Comparison of ENCODE assay signal across 8 cellular contexts in genomic region chr16:55508941-55509920, GRCh38. TPM values are rescaled to one million over a fixed set of nuclear protein-coding genes. Genes with fewer than 3 reads are reported as not detected.
DNase-seq lines count a peak whose midpoint lies in the region; ATAC-seq and TF ChIP-seq lines count a peak whose summit lies in the region.

A gene with protein sequence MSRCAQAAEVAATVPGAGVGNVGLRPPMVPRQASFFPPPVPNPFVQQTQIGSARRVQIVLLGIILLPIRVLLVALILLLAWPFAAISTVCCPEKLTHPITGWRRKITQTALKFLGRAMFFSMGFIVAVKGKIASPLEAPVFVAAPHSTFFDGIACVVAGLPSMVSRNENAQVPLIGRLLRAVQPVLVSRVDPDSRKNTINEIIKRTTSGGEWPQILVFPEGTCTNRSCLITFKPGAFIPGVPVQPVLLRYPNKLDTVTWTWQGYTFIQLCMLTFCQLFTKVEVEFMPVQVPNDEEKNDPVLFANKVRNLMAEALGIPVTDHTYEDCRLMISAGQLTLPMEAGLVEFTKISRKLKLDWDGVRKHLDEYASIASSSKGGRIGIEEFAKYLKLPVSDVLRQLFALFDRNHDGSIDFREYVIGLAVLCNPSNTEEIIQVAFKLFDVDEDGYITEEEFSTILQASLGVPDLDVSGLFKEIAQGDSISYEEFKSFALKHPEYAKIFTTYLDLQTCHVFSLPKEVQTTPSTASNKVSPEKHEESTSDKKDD (plus strand): TSS chr16:55509072. CDS start chr16:55509182, 110 bp downstream.

- TF ChIP-seq CTCF in C4-2B (conservative IDR thresholded peaks at IDR 0.05) = no peak
- no peak for TF ChIP-seq CTCF in PC-3 (conservative IDR thresholded peaks at IDR 0.05; ENCODE audit: low read depth, low read length)
- TF ChIP-seq CTCF in body of pancreas (IDR thresholded peaks at IDR 0.05) = no peak
- TF ChIP-seq CTCF in progenitor cell of endocrine pancreas (IDR thresholded peaks at IDR 0.05; ENCODE audit: unreplicated experiment) = no peak
- TF ChIP-seq CTCF in CD8-positive, alpha-beta T cell (IDR thresholded peaks at IDR 0.05) = no peak

- H4K20me1 ChIP-seq in PC-3 (ENCODE audit: low read length) = no peaks in the 10 kb centered on the region

- peak within 1 kb of the TSS; percentile 64 for H2AFZ ChIP-seq in PC-3 (ENCODE audit: low read length)

- H3F3A ChIP-seq in PC-3 (ENCODE audit: low read length, unreplicated experiment) = no peaks in the 10 kb centered on the region

- H3K27me3 ChIP-seq in PC-3 (ENCODE audit: low read length) (no peaks in the 10 kb centered on the region), body of pancreas (no peaks in the 10 kb centered on the region)
- peaks cover 6% of the 10 kb centered on the region for H3K27me3 ChIP-seq in CD8-positive, alpha-beta T cell (ENCODE audit: insufficient read depth, low read length)

- WGBS in body of pancreas, 2 donors = 3 to 5% methylated on average over 32 to 61 of the region's 61 CpGs

- H3K4me3 Mint-ChIP-seq in progenitor cell of endocrine pancreas (ENCODE audit: low read depth) = peak within 1 kb of the TSS; percentile 76
- no peak within 1 kb of the TSS for H3K4me3 Mint-ChIP-seq in CD8-positive, alpha-beta T cell

- no peaks in the 10 kb centered on the region for H3K9me2 ChIP-seq in PC-3 (replicated peaks; ENCODE audit: low read length)

- H3K79me2 ChIP-seq in PC-3 (ENCODE audit: low read length) = peaks cover 14% of the 10 kb centered on the region; the same call in 1 of the 2 replicates

- H3K36me3 ChIP-seq in PC-3 (ENCODE audit: low read depth, low read length) (no peaks in the 10 kb centered on the region), body of pancreas (replicated peaks in 1 of 2; ENCODE audit: insufficient read depth in 1 of 2, low read depth in 2 of 2) (no peaks in the 10 kb centered on the region)
- no peaks in the 10 kb centered on the region for H3K36me3 ChIP-seq in CD8-positive, alpha-beta T cell (ENCODE audit: insufficient read depth, low read length)

- ATAC-seq in HG02678 (IDR thresholded peaks at IDR 0.05; ENCODE audit: unreplicated experiment) (peak; percentile 44), PC-3 (no peak), body of pancreas (peak; percentile 93)
- no peak for ATAC-seq in CD8-positive, alpha-beta T cell

- DNase-seq in PC-3 = peak; percentile 73
- peak; percentile 86 to 94 (median 90) for DNase-seq in body of pancreas
- DNase-seq in hypothalamus (lab: John Stamatoyannopoulos, UW) = peak in 40 of 51 donors; percentile 18 to 85 (median 62)
- DNase-seq in progenitor cell of endocrine pancreas (ENCODE audit: low spot score, unreplicated experiment) = peak; percentile 68
- DNase-seq in NCI-H526 treated with DMSO at 0.1 percent for 48 hours (lab: John Stamatoyannopoulos, UW) = no peak
- no peak for DNase-seq in CD8-positive, alpha-beta T cell

- no peaks in the 10 kb centered on the region for H3K9me3 ChIP-seq in PC-3 (ENCODE audit: low read length)
- H3K9me3 ChIP-seq in body of pancreas = no peaks in the 10 kb centered on the region
- H3K9me3 ChIP-seq in CD8-positive, alpha-beta T cell (ENCODE audit: low read length) = no peaks in the 10 kb centered on the region

- CTCF ChIA-PET in PC-3 (lab: Charles Lee) = no interaction called here
- CTCF ChIA-PET in CD8-positive, alpha-beta T cell (lab: Charles Lee) = no interaction called here

- peak; percentile 36 to 79 (median 70) for TF ChIP-seq POLR2A in body of pancreas (IDR thresholded peaks at IDR 0.05)

- peak within 1 kb of the TSS; percentile 71 for H3K4me2 ChIP-seq in PC-3 (ENCODE audit: low read length)

- H3K27ac Mint-ChIP-seq in progenitor cell of endocrine pancreas = peak within 1 kb of the TSS; percentile 57
- H3K27ac Mint-ChIP-seq in CD8-positive, alpha-beta T cell = no peak within 1 kb of the TSS

- H3K4me3 ChIP-seq in PC-3 (ENCODE audit: low read length) = peak within 1 kb of the TSS; percentile 71
- peak within 1 kb of the TSS; percentile 14 to 57 for H3K4me3 ChIP-seq in body of pancreas
- no peak within 1 kb of the TSS for H3K4me3 ChIP-seq in CD8-positive, alpha-beta T cell (ENCODE audit: low read depth, low read length)

- peaks cover 9% of the 10 kb centered on the region for H3K36me3 Mint-ChIP-seq in progenitor cell of endocrine pancreas (ENCODE audit: insufficient read depth)
- H3K36me3 Mint-ChIP-seq in CD8-positive, alpha-beta T cell = no peaks in the 10 kb centered on the region

- H3K9me3 Mint-ChIP-seq in progenitor cell of endocrine pancreas (ENCODE audit: low read depth) = peaks cover 14% of the 10 kb centered on the region
- H3K9me3 Mint-ChIP-seq in CD8-positive, alpha-beta T cell = peaks cover 10% of the 10 kb centered on the region

- no peak within 1 kb of the TSS for H3K9ac ChIP-seq in PC-3 (ENCODE audit: low read length)

- H3K27me3 Mint-ChIP-seq in progenitor cell of endocrine pancreas = peaks cover 10% of the 10 kb centered on the region
- H3K27me3 Mint-ChIP-seq in CD8-positive, alpha-beta T cell (ENCODE audit: low read depth) = peaks cover 45% of the 10 kb centered on the region

- no peaks in the 10 kb centered on the region for H3K4me1 ChIP-seq in PC-3 (ENCODE audit: insufficient read depth, low read length)
- H3K4me1 ChIP-seq in body of pancreas = peaks cover 12% of the 10 kb centered on the region
- peaks cover 2% of the 10 kb centered on the region for H3K4me1 ChIP-seq in CD8-positive, alpha-beta T cell (ENCODE audit: insufficient read depth, low read length)

- H3K4me1 Mint-ChIP-seq in progenitor cell of endocrine pancreas (ENCODE audit: low read depth) = peaks cover 13% of the 10 kb centered on the region
- H3K4me1 Mint-ChIP-seq in CD8-positive, alpha-beta T cell (ENCODE audit: low read depth) = peaks cover 11% of the 10 kb centered on the region

- peak within 1 kb of the TSS; percentile 35; the same call in 1 of the 2 replicates for H3K27ac ChIP-seq in C4-2B
- no peak within 1 kb of the TSS for H3K27ac ChIP-seq in PC-3 (ENCODE audit: low read length)
- peak within 1 kb of the TSS in 3 of 4 donors; percentile 41 to 79 (median 65) for H3K27ac ChIP-seq in body of pancreas
- H3K27ac ChIP-seq in CD8-positive, alpha-beta T cell (ENCODE audit: low read depth, low read length) = no peak within 1 kb of the TSS

- no TSS peak for BruUV-seq in PC-3 (replicated peaks; lab: Mats Ljungman, UMichigan)

- intact Hi-C loops in PC-3 (cut with micrococcal nuclease) (no loop called here), body of pancreas (cut with DNase I) (no loop called here)
- intact Hi-C loops in CD8-positive, alpha-beta T cell (cut with DNase I, micrococcal nuclease) = no loop called here

- POLR2A ChIA-PET in PC-3 (lab: Charles Lee; ENCODE audit: unreplicated experiment) = no interaction called here
- POLR2A ChIA-PET in CD8-positive, alpha-beta T cell (lab: Charles Lee) = no interaction called here

RNA-seq across cellular contexts. Expression of the gene that starts here (rescaled TPM):
- total RNA-seq in PC-3 (2014; rRNA removed) (8.0 and 15.0 TPM in 2 replicates), body of pancreas (1 to 10 TPM; 3.3 to 9.1 TPM), progenitor cell of endocrine pancreas (3.2 and 5.1 TPM in 2 replicates)
- not detected for total RNA-seq in CD8-positive, alpha-beta T cell

Comparison
In these comparisons a context has a peak if more than half of its experiments do, and no peak if none do; other contexts are left out.
1. H3K27ac ChIP-seq: peak in C4-2B (single experiment) and body of pancreas (3 of 4); none in PC-3 (single experiment) and CD8-positive, alpha-beta T cell (single experiment).
2. ATAC-seq: peak in HG02678 (single experiment) and body of pancreas (single experiment); none in PC-3 (single experiment) and CD8-positive, alpha-beta T cell (single experiment).
3. DNase-seq: peak in PC-3 (single experiment), body of pancreas (4 of 4), hypothalamus (40 of 51) and progenitor cell of endocrine pancreas (single experiment); none in NCI-H526 treated with DMSO at 0.1 percent for 48 hours (single experiment) and CD8-positive, alpha-beta T cell (0 of 7).